ENCODE assay signal across 1 cellular context in genomic region chr19:7673995-7674667, GRCh38.
TF ChIP-seq lines count a peak whose summit lies in the region.

No MANE protein-coding gene starts in this region.

TF ChIP-seq in HEK293, 187 proteins besides CTCF, POLR2A, EP300 and RAD21 (continued from another document):
- TF ChIP-seq, protein P1, sequence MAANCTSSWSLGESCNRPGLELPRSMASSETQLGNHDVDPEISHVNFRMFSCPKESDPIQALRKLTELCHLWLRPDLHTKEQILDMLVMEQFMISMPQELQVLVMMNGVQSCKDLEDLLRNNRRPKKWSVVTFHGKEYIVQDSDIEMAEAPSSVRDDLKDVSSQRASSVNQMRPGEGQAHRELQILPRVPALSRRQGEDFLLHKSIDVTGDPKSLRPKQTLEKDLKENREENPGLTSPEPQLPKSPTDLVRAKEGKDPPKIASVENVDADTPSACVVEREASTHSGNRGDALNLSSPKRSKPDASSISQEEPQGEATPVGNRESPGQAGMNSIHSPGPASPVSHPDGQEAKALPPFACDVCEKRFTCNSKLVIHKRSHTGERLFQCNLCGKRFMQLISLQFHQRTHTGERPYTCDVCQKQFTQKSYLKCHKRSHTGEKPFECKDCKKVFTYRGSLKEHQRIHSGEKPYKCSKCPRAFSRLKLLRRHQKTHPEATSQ (tag by site-specific recombination; IDR thresholded peaks at IDR 0.05), result no peak
- TF ChIP-seq ZNF549 (tag by site-specific recombination; IDR thresholded peaks at IDR 0.05), result no peak
- no peak for TF ChIP-seq ZNF596 (tag by site-specific recombination; IDR thresholded peaks at IDR 0.05)
- no peak for TF ChIP-seq ZNF2 (tag by site-specific recombination; IDR thresholded peaks at IDR 0.05)
- TF ChIP-seq, protein P2, sequence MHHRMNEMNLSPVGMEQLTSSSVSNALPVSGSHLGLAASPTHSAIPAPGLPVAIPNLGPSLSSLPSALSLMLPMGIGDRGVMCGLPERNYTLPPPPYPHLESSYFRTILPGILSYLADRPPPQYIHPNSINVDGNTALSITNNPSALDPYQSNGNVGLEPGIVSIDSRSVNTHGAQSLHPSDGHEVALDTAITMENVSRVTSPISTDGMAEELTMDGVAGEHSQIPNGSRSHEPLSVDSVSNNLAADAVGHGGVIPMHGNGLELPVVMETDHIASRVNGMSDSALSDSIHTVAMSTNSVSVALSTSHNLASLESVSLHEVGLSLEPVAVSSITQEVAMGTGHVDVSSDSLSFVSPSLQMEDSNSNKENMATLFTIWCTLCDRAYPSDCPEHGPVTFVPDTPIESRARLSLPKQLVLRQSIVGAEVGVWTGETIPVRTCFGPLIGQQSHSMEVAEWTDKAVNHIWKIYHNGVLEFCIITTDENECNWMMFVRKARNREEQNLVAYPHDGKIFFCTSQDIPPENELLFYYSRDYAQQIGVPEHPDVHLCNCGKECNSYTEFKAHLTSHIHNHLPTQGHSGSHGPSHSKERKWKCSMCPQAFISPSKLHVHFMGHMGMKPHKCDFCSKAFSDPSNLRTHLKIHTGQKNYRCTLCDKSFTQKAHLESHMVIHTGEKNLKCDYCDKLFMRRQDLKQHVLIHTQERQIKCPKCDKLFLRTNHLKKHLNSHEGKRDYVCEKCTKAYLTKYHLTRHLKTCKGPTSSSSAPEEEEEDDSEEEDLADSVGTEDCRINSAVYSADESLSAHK (tag by site-specific recombination; IDR thresholded peaks at IDR 0.05), result no peak
- TF ChIP-seq ZNF747 (tag by site-specific recombination; IDR thresholded peaks at IDR 0.05), result no peak
- TF ChIP-seq SP3 (tag by site-specific recombination; IDR thresholded peaks at IDR 0.05), result peak; percentile 50
- no peak for TF ChIP-seq ZNF274 (IDR thresholded peaks at IDR 0.05; ENCODE audit: low read length)
- no peak for TF ChIP-seq ZNF274 (tag by site-specific recombination; IDR thresholded peaks at IDR 0.05; ENCODE audit: borderline replicate concordance)
- TF ChIP-seq MZF1 (tag by site-specific recombination; IDR thresholded peaks at IDR 0.05; ENCODE audit: borderline replicate concordance), result no peak
- TF ChIP-seq ZNF184 (tag by site-specific recombination; IDR thresholded peaks at IDR 0.05), result no peak
- no peak for TF ChIP-seq ZNF449 (tag by site-specific recombination; IDR thresholded peaks at IDR 0.05)
- no peak for TF ChIP-seq ZNF555 (tag by site-specific recombination; conservative IDR thresholded peaks at IDR 0.05)
- no peak for TF ChIP-seq ZNF704 (tag by site-specific recombination; IDR thresholded peaks at IDR 0.05)
